Comparison of ENCODE assay signal across 8 cellular contexts in the genomic region with DNA sequence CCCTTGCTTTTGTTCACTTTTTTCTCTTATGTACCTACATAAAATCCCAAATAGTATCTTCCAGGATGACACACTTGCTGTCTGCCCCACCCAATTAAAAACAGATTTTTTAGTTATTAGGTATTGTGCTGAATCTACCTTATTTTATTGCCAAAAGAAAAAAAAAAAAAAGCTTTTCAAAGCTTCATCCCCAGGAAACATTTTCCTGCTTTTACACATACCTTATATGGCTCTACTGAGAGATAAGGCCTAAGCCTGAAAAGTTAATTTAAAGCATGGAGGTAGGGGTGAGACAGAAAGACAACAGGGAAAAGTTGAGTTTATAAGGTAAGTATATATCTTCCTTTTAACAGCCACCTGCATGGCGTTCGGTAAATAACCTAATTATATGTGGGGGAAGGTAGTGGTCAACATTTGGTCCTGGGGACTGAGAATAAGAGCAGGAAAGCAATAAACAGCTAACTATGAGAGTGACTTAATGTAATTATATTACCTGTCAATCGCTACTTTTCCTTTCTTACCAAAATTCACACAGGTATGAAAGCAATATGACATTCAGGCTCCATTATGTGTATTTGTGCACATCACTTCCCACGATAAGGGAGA. TPM values are rescaled to one million over a fixed set of nuclear protein-coding genes. Genes with fewer than 3 reads are reported as not detected.
DNase-seq lines count a peak whose midpoint lies in the region; ATAC-seq and TF ChIP-seq lines count a peak whose summit lies in the region.

No MANE protein-coding gene starts in this region.

- peaks cover 45% of the 10 kb centered on the region for H3K4me1 ChIP-seq in foreskin keratinocyte

- peak overlapping the region; percentile 92 for H3K4me3 Mint-ChIP-seq in activated CD4-positive, alpha-beta T cell treated with anti-CD3 and anti-CD28 coated beads, Interleukin-2, amount 10 ng/mL, durations not matched to agents 24 days and 14 days
- H3K4me3 Mint-ChIP-seq in T-helper 17 cell = peak overlapping the region; percentile 84
- H3K4me3 Mint-ChIP-seq in stimulated activated effector memory CD8-positive, alpha-beta T cell treated with anti-CD3 and anti-CD28 coated beads, Interleukin-12 subunit alpha, Interleukin-12 subunit beta, amount 100 ng/mL, for 72 hours = peak overlapping the region; percentile 78

- H3K9me3 ChIP-seq in T-helper 17 cell (ENCODE audit: control insufficient read depth, low read length, poor library complexity, severe bottlenecking) = no peaks in the 10 kb centered on the region

- no peaks in the 10 kb centered on the region for H3K9me3 Mint-ChIP-seq in activated CD4-positive, alpha-beta T cell treated with anti-CD3 and anti-CD28 coated beads, Interleukin-2, amount 10 ng/mL, durations not matched to agents 24 days and 14 days
- no peaks in the 10 kb centered on the region for H3K9me3 Mint-ChIP-seq in stimulated activated effector memory CD8-positive, alpha-beta T cell treated with anti-CD3 and anti-CD28 coated beads, Interleukin-12 subunit alpha, Interleukin-12 subunit beta, amount 100 ng/mL, for 72 hours

- peaks cover 35% of the 10 kb centered on the region for H3K36me3 Mint-ChIP-seq in activated CD4-positive, alpha-beta T cell treated with anti-CD3 and anti-CD28 coated beads, Interleukin-2, amount 10 ng/mL, durations not matched to agents 24 days and 14 days (ENCODE audit: low read depth)
- peaks cover 4% of the 10 kb centered on the region for H3K36me3 Mint-ChIP-seq in T-helper 17 cell (ENCODE audit: low read depth)
- peaks cover 35% of the 10 kb centered on the region for H3K36me3 Mint-ChIP-seq in stimulated activated effector memory CD8-positive, alpha-beta T cell treated with anti-CD3 and anti-CD28 coated beads, Interleukin-12 subunit alpha, Interleukin-12 subunit beta, amount 100 ng/mL, for 72 hours

- no peak for ATAC-seq in T-helper 17 cell
- no peak for ATAC-seq in foreskin keratinocyte
- no peak for ATAC-seq in stimulated activated effector memory CD8-positive, alpha-beta T cell treated with anti-CD3 and anti-CD28 coated beads, Interleukin-12 subunit alpha, Interleukin-12 subunit beta, amount 100 ng/mL, for 72 hours
- no peak for ATAC-seq in HG03095 (IDR thresholded peaks at IDR 0.05; ENCODE audit: unreplicated experiment)
- ATAC-seq in HG03520 (IDR thresholded peaks at IDR 0.05; ENCODE audit: unreplicated experiment) = no peak
- no peak for ATAC-seq in GM19324 (IDR thresholded peaks at IDR 0.05; ENCODE audit: low FRiP score, unreplicated experiment)

- peak; percentile 54 for DNase-seq in activated CD4-positive, alpha-beta T cell treated with anti-CD3 and anti-CD28 coated beads, Interleukin-2, amount 10 ng/mL, durations not matched to agents 24 days and 14 days
- no peak for DNase-seq in activated CD4-positive, alpha-beta T cell treated with anti-CD3 and anti-CD28 coated beads for 48 hours
- DNase-seq in T-helper 17 cell (no peak), foreskin keratinocyte (no peak)
- peak in 1 of 2 donors; percentile 40 for DNase-seq in stimulated activated effector memory CD8-positive, alpha-beta T cell treated with anti-CD3 and anti-CD28 coated beads, Interleukin-12 subunit alpha, Interleukin-12 subunit beta, amount 100 ng/mL, for 72 hours (ENCODE audit: low spot score in 2 of 2)

- H3K4me1 Mint-ChIP-seq in activated CD4-positive, alpha-beta T cell treated with anti-CD3 and anti-CD28 coated beads, Interleukin-2, amount 10 ng/mL, durations not matched to agents 24 days and 14 days = peaks cover 52% of the 10 kb centered on the region
- H3K4me1 Mint-ChIP-seq in T-helper 17 cell = peaks cover 45% of the 10 kb centered on the region
- H3K4me1 Mint-ChIP-seq in stimulated activated effector memory CD8-positive, alpha-beta T cell treated with anti-CD3 and anti-CD28 coated beads, Interleukin-12 subunit alpha, Interleukin-12 subunit beta, amount 100 ng/mL, for 72 hours = peaks cover 49% of the 10 kb centered on the region

- no peaks in the 10 kb centered on the region for H3K27me3 ChIP-seq in foreskin keratinocyte

- H3K27ac Mint-ChIP-seq in activated CD4-positive, alpha-beta T cell treated with anti-CD3 and anti-CD28 coated beads, Interleukin-2, amount 10 ng/mL, durations not matched to agents 24 days and 14 days = peak overlapping the region; percentile 83
- H3K27ac Mint-ChIP-seq in T-helper 17 cell = peak overlapping the region; percentile 80
- H3K27ac Mint-ChIP-seq in stimulated activated effector memory CD8-positive, alpha-beta T cell treated with anti-CD3 and anti-CD28 coated beads, Interleukin-12 subunit alpha, Interleukin-12 subunit beta, amount 100 ng/mL, for 72 hours = peak overlapping the region; percentile 8

- no peak for TF ChIP-seq CTCF in foreskin keratinocyte (conservative IDR thresholded peaks at IDR 0.05)

- H3K27ac ChIP-seq in foreskin keratinocyte = peak overlapping the region; percentile 96

- H3K27me3 Mint-ChIP-seq in activated CD4-positive, alpha-beta T cell treated with anti-CD3 and anti-CD28 coated beads, Interleukin-2, amount 10 ng/mL, durations not matched to agents 24 days and 14 days = no peaks in the 10 kb centered on the region
- no peaks in the 10 kb centered on the region for H3K27me3 Mint-ChIP-seq in T-helper 17 cell

- intact Hi-C loops in activated CD4-positive, alpha-beta T cell treated with anti-CD3 and anti-CD28 coated beads, Interleukin-2, amount 10 ng/mL, durations not matched to agents 24 days and 14 days (cut with micrococcal nuclease) = no loop called here

RNA-seq across cellular contexts. Expression of gene BOLA1, which starts 54.6 kb away (rescaled TPM):
- total RNA-seq in activated CD4-positive, alpha-beta T cell treated with anti-CD3 and anti-CD28 coated beads, Interleukin-2, amount 10 ng/mL, durations not matched to agents 24 days and 14 days = 25.8 and 26.6 TPM in 2 replicates
- total RNA-seq in T-helper 17 cell (1 to 10 TPM; 5.3 to 7.2 TPM), foreskin keratinocyte (16.6 and 18.2 TPM in 2 replicates)
- 23.5 and 25.8 TPM in 2 replicates for polyA plus RNA-seq in foreskin keratinocyte

Comparison
In these comparisons a context has a peak if more than half of its experiments do, and no peak if none do; other contexts are left out.
1. H3K27ac Mint-ChIP-seq: peak in every context shown above with its lines; median percentile 83 in activated CD4-positive, alpha-beta T cell treated with anti-CD3 and anti-CD28 coated beads, Interleukin-2, amount 10 ng/mL, durations not matched to agents 24 days and 14 days; 80 in T-helper 17 cell; 8 in stimulated activated effector memory CD8-positive, alpha-beta T cell treated with anti-CD3 and anti-CD28 coated beads, Interleukin-12 subunit alpha, Interleukin-12 subunit beta, amount 100 ng/mL, for 72 hours.